In genomic region chr19:1452802-1453524, GRCh38 we compare ENCODE assay signal across 24 cellular contexts. TPM values are rescaled to one million over a fixed set of nuclear protein-coding genes. Genes with fewer than 3 reads are reported as not detected.
DNase-seq lines count a peak whose midpoint lies in the region; ATAC-seq, FAIRE-seq and TF ChIP-seq lines count a peak whose summit lies in the region.
"Had no signal": no experiment of that assay in that cellular context is flagged by ENCODE, and none has a peak within 500 bp of the region (broad histone marks: within the 10 kb centered on the region; RNA-seq: fewer than 3 reads in every experiment).

No MANE protein-coding gene starts in this region.

- FAIRE-seq in H1 (lab: Jason Lieb, UNC), result no peak

- H2BK15ac ChIP-seq in H1 (ENCODE audit: low read length), result 0 out of 2 replicates have a peak overlapping the region, but pooled peaks have one; percentile 99

- CTCF ChIA-PET in H1 (lab: Charles Lee; ENCODE audit: partially characterized antibody), result interaction anchor here (0.7 to 6.9 kb wide), 7 partner anchors 10 to 388 kb away, joined by 3 to 54 read pairs (median 3); no protein-coding TSS in a partner anchor

- no peak overlapping the region for H3K27ac ChIP-seq in H1 (ENCODE audit: low read depth, low read length)
- H3K27ac ChIP-seq: thoracic aorta, vagina had no signal

- H3K4me1 ChIP-seq in NT2/D1 (ENCODE audit: insufficient read depth, insufficient read length), result peaks cover 35% of the 10 kb centered on the region
- peaks cover 0 to 39% (median 29%) of the 10 kb centered on the region in 4 experiments; a peak in 6 of 7 replicates for H3K4me1 ChIP-seq in H1 (replicated peaks in 1 of 4; ENCODE audit: control insufficient read depth in 3 of 4, insufficient read depth in 4 of 4, low read length in 3 of 4)

- H3K27me3 ChIP-seq in NT2/D1 (ENCODE audit: insufficient read depth, insufficient read length) (peaks cover 78% of the 10 kb centered on the region), H1 (replicated peaks in 1 of 4; ENCODE audit: control insufficient read depth in 3 of 4, extremely low read depth in 1 of 4, insufficient read depth in 3 of 4, low read length in 3 of 4) (peaks cover 19 to 42% (median 40%) of the 10 kb centered on the region in 4 experiments)

- no peaks in the 10 kb centered on the region for H3K79me2 ChIP-seq in H1 (ENCODE audit: control insufficient read depth in 1 of 2, insufficient read depth in 2 of 2, low read length in 2 of 2)

- H2AFZ ChIP-seq in H1 (ENCODE audit: low read length), result no peak overlapping the region

- peak overlapping the region in 1 of 2 experiments; percentile 47; a peak in 3 of 4 replicates for H3K4me2 ChIP-seq in H1 (ENCODE audit: insufficient read depth in 1 of 2, low read depth in 2 of 2, low read length in 2 of 2)

- H2BK120ac ChIP-seq in H1 (replicated peaks; ENCODE audit: low read depth, low read length), result no peak overlapping the region

- H3K4me3 ChIP-seq in NT2/D1 (ENCODE audit: insufficient read length, low read depth) (peak overlapping the region; percentile 2), H1 (ENCODE audit: extremely low read depth in 1 of 4, insufficient read depth in 2 of 4, low read depth in 3 of 4, low read length in 4 of 4) (no peak overlapping the region)
- H3K4me3 ChIP-seq: sigmoid colon, vagina had no signal

- TF ChIP-seq EP300 in H1 (IDR thresholded peaks at IDR 0.05; ENCODE audit: borderline replicate concordance in 1 of 2, low read depth in 2 of 2, low read length in 2 of 2), result no peak

- peaks cover 10% of the 10 kb centered on the region in 2 experiments for H4K20me1 ChIP-seq in H1 (replicated peaks in 1 of 2; ENCODE audit: control insufficient read depth in 1 of 2, insufficient read depth in 2 of 2, low read length in 2 of 2)

- no peak overlapping the region for H3K14ac ChIP-seq in H1 (ENCODE audit: insufficient read length)

- POLR2A ChIA-PET in H1 (lab: Charles Lee; ENCODE audit: partially characterized antibody), result interaction anchor here (1.0 to 9.4 kb wide), 12 partner anchors 11 to 185 kb away, joined by 3 to 109 read pairs (median 5); partner anchors contain the start of genes FAM174C and REEP6

- peak overlapping the region; percentile 32 for H3K18ac ChIP-seq in H1 (ENCODE audit: extremely low read depth, low read length)

- peaks cover 4% of the 10 kb centered on the region; the same call in 1 of the 2 replicates for H3K23me2 ChIP-seq in H1 (ENCODE audit: low read depth, low read length)

- peak overlapping the region; percentile 73; the same call in 1 of the 2 replicates for H2BK5ac ChIP-seq in H1 (ENCODE audit: low read depth, low read length)

- H4K5ac ChIP-seq in H1 (ENCODE audit: insufficient read length, low read depth, low read length), result no peak overlapping the region

- 90% methylated on average over 21 of the region's 30 CpGs; no CpG with 5 or more reads in 1 of the 2 experiments for WGBS in H1 (ENCODE audit: extremely low coverage in 1 of 2, insufficient coverage in 1 of 2, insufficient read length in 1 of 2, insufficient replicate concordance in 2 of 2, low coverage in 1 of 2, low lambda C conversion rate in 2 of 2, missing lambda C conversion rate in 1 of 2), 2 experiments

- no peak for TF ChIP-seq CTCF in H1 (IDR thresholded peaks at IDR 0.05; ENCODE audit: control extremely low read depth in 1 of 3, insufficient read depth in 1 of 3, low read depth in 1 of 3, low read length in 3 of 3)

- no peak overlapping the region for H3K23ac ChIP-seq in H1 (ENCODE audit: insufficient read length)

- no peak for TF ChIP-seq POLR2A in H1 (IDR thresholded peaks at IDR 0.05; ENCODE audit: control extremely low read depth in 1 of 2, low read depth in 2 of 2, low read length in 2 of 2)

- DNase-seq in DMS 273 (lab: John Stamatoyannopoulos, UW; ENCODE audit: unreplicated experiment) (peak; percentile 60), DMS 273 treated with DMSO at 0.1 percent for 48 hours (lab: John Stamatoyannopoulos, UW) (no peak), NT2/D1 (ENCODE audit: low read depth, low spot score) (no peak), H1 (ENCODE audit: low read depth in 1 of 2, low spot score in 2 of 2) (no peak), sciatic nerve (ENCODE audit: low spot score) (no peak), inferior parietal cortex (ENCODE audit: extremely low spot score) (no peak), glomerular visceral epithelial cell (ENCODE audit: extremely low spot score) (no peak)
- DNase-seq: activated CD4-positive, alpha-beta T cell treated with anti-CD3 and anti-CD28 coated beads for 4 hours; activated effector memory CD4-positive, alpha-beta T cell treated with anti-CD3 and anti-CD28 coated beads, Interleukin-2, amount 50 U/mL, for 16 hours; activated T-cell treated with anti-CD3 and anti-CD28 coated beads, Interleukin-2, amount 50 U/mL, for 1 hour; DMS79; effector CD8-positive, alpha-beta T cell; GDM1; NCI-H1048; NCI-H187; NCI-H2171 treated with DMSO at 0.1 percent for 48 hours; NCI-H510A treated with DMSO at 0.1 percent for 48 hours; SHP77; sigmoid colon; stimulated activated CD4-positive, alpha-beta T cell treated with anti-CD3 and anti-CD28 coated beads, Interleukin-15, amount 100 ng/mL, for 24 hours; stimulated activated naive CD4-positive, alpha-beta T cell treated with Interleukin-2 at 50 U/mL for 16 hours had no signal

- no peak for TF ChIP-seq RAD21 in H1 (IDR thresholded peaks at IDR 0.05 in 1 of 2, conservative IDR thresholded peaks at IDR 0.05 in 1 of 2; ENCODE audit: low read depth in 2 of 2, low read length in 2 of 2)

- H2AK5ac ChIP-seq in H1 (ENCODE audit: low read depth, low read length), result no peak overlapping the region

- ATAC-seq in sciatic nerve, result peak; percentile 4
- no peak for ATAC-seq in HG03280 (IDR thresholded peaks at IDR 0.05; ENCODE audit: unreplicated experiment)

- peak overlapping the region; percentile 84; the same call in 1 of the 2 replicates for H2BK12ac ChIP-seq in H1 (ENCODE audit: low read depth, low read length)

- H3K9ac ChIP-seq in NT2/D1 (ENCODE audit: insufficient read length, low read depth) (no peak overlapping the region), H1 (replicated peaks in 1 of 4; ENCODE audit: extremely low read depth in 1 of 4, low read depth in 3 of 4, low read length in 3 of 4) (no peak overlapping the region)

- no peaks in the 10 kb centered on the region for H3K36me3 ChIP-seq in NT2/D1 (ENCODE audit: insufficient read depth, insufficient read length, low read length)
- no peaks in the 10 kb centered on the region; a peak in 1 of 8 replicates for H3K36me3 ChIP-seq in H1 (ENCODE audit: control insufficient read depth in 2 of 4, insufficient read depth in 4 of 4, low read length in 3 of 4)
- H3K36me3 ChIP-seq: sigmoid colon, thoracic aorta, vagina had no signal

- H4K8ac ChIP-seq in H1 (ENCODE audit: extremely low read depth, insufficient read depth, low read length), result 0 out of 2 replicates have a peak overlapping the region, but pooled peaks have one; percentile 62

- intact Hi-C loops in sciatic nerve (cut with DNase I), result no loop called here

- peak overlapping the region; percentile 86 for H4K91ac ChIP-seq in H1 (replicated peaks; ENCODE audit: insufficient read length, low read length)

- H3K79me1 ChIP-seq in H1 (ENCODE audit: low read depth, low read length), result no peaks in the 10 kb centered on the region; the same call in 1 of the 2 replicates

- no peaks in the 10 kb centered on the region for H3K9me3 ChIP-seq in NT2/D1 (ENCODE audit: insufficient read depth, low read length)
- H3K9me3 ChIP-seq in H1 (ENCODE audit: insufficient read depth in 2 of 2, low read depth in 1 of 2, low read length in 1 of 2), result no peaks in the 10 kb centered on the region
- H3K9me3 ChIP-seq: sigmoid colon, thoracic aorta, vagina had no signal

- H2BK20ac ChIP-seq in H1 (ENCODE audit: low read length), result peak overlapping the region; percentile 93; the same call in 1 of the 2 replicates

- no peak overlapping the region for H3K56ac ChIP-seq in H1 (replicated peaks; ENCODE audit: insufficient read length, low read depth, low read length)

- H3K4ac ChIP-seq in H1 (replicated peaks; ENCODE audit: insufficient read length, low read depth, low read length), result peak overlapping the region; percentile 89

RNA-seq across cellular contexts. Expression of gene APC2, which starts 3.0 kb away (rescaled TPM):
- 3.7 and 4.1 TPM in 2 replicates for total RNA-seq in H1 (2021; fragmentation: NEBNext Ultra II Directional; extraction: Animal tissue kit (Norgen Biotek cat#: 25700))
- 1.3 and 3.3 TPM in 2 replicates for polyA plus RNA-seq in H1 (2011; rRNA removed)
- polyA plus RNA-seq in H1 (2011; cell fraction: cytosol; rRNA removed), result 3.6 TPM
- 12.1 TPM for polyA plus RNA-seq in H1 (2011; cell fraction: nucleus; rRNA removed)
- 1.2 to 2.5 TPM (median 1.6 TPM) in 4 replicates for polyA plus RNA-seq in H1 (2012, experiment 1 of 2)
- polyA plus RNA-seq in H1 (2012, experiment 2 of 2), result 0.91 TPM
- polyA plus RNA-seq in H1 (2013, experiment 1 of 2), result 0.39 TPM
- 0.31 TPM for polyA plus RNA-seq in H1 (2013, experiment 2 of 2)
- polyA minus RNA-seq in H1 (2011; rRNA and poly(A)+ RNA removed), result 3.3 and 4.3 TPM in 2 replicates
- 7.2 TPM for polyA minus RNA-seq in H1 (2011; cell fraction: cytosol; rRNA and poly(A)+ RNA removed)
- polyA minus RNA-seq in H1 (2011; cell fraction: nucleus; rRNA and poly(A)+ RNA removed), result 16.9 TPM
- 6.0 TPM for total RNA-seq in sciatic nerve

RNA-seq across cellular contexts. Expression of gene RPS15, which starts 14.8 kb away (rescaled TPM):
- total RNA-seq in H1 (2021; fragmentation: NEBNext Ultra II Directional; extraction: Animal tissue kit (Norgen Biotek cat#: 25700)), result 1,562 and 1,589 TPM in 2 replicates
- 3,890 and 4,770 TPM in 2 replicates for polyA plus RNA-seq in H1 (2011; rRNA removed)
- 4,361 TPM for polyA plus RNA-seq in H1 (2011; cell fraction: cytosol; rRNA removed)
- polyA plus RNA-seq in H1 (2011; cell fraction: nucleus; rRNA removed), result 2,705 TPM
- 2,291 to 3,052 TPM (median 2,740 TPM) in 4 replicates for polyA plus RNA-seq in H1 (2012, experiment 1 of 2)
- 8,937 TPM for polyA plus RNA-seq in H1 (2012, experiment 2 of 2)
- 2,700 TPM for polyA plus RNA-seq in H1 (2013, experiment 1 of 2)
- 2,703 TPM for polyA plus RNA-seq in H1 (2013, experiment 2 of 2)
- polyA minus RNA-seq in H1 (2011; rRNA and poly(A)+ RNA removed), result 313 and 344 TPM in 2 replicates
- polyA minus RNA-seq in H1 (2011; cell fraction: cytosol; rRNA and poly(A)+ RNA removed), result 991 TPM
- 590 TPM for polyA minus RNA-seq in H1 (2011; cell fraction: nucleus; rRNA and poly(A)+ RNA removed)
- 753 TPM for total RNA-seq in sciatic nerve

RNA-seq across cellular contexts. Expression of gene C19orf25, which starts 26.1 kb away (rescaled TPM):
- 41.3 and 41.4 TPM in 2 replicates for total RNA-seq in H1 (2021; fragmentation: NEBNext Ultra II Directional; extraction: Animal tissue kit (Norgen Biotek cat#: 25700))
- 67.4 and 92.2 TPM in 2 replicates for polyA plus RNA-seq in H1 (2011; rRNA removed)
- 63.6 TPM for polyA plus RNA-seq in H1 (2011; cell fraction: cytosol; rRNA removed)
- 64.5 TPM for polyA plus RNA-seq in H1 (2011; cell fraction: nucleus; rRNA removed)
- polyA plus RNA-seq in H1 (2012, experiment 1 of 2), result 25.3 to 39.5 TPM (median 37.9 TPM) in 4 replicates
- 36.7 TPM for polyA plus RNA-seq in H1 (2012, experiment 2 of 2)
- 39.5 TPM for polyA plus RNA-seq in H1 (2013, experiment 1 of 2)
- polyA plus RNA-seq in H1 (2013, experiment 2 of 2), result 40.6 TPM
- 12.2 and 15.1 TPM in 2 replicates for polyA minus RNA-seq in H1 (2011; rRNA and poly(A)+ RNA removed)
- polyA minus RNA-seq in H1 (2011; cell fraction: cytosol; rRNA and poly(A)+ RNA removed), result 22.1 TPM
- polyA minus RNA-seq in H1 (2011; cell fraction: nucleus; rRNA and poly(A)+ RNA removed), result 35.7 TPM
- total RNA-seq in sciatic nerve, result 22.1 TPM

RNA-seq across cellular contexts. Expression of gene PCSK4, which starts 37.2 kb away (rescaled TPM):
- total RNA-seq in H1 (2021; fragmentation: NEBNext Ultra II Directional; extraction: Animal tissue kit (Norgen Biotek cat#: 25700)), result 9.7 and 9.8 TPM in 2 replicates
- polyA plus RNA-seq in H1 (2011; rRNA removed), result 10.7 and 18.3 TPM in 2 replicates
- polyA plus RNA-seq in H1 (2011; cell fraction: cytosol; rRNA removed), result 13.4 TPM
- polyA plus RNA-seq in H1 (2011; cell fraction: nucleus; rRNA removed), result 104 TPM
- polyA plus RNA-seq in H1 (2012, experiment 1 of 2), result 7.7 to 16.1 TPM (median 11.6 TPM) in 4 replicates
- polyA plus RNA-seq in H1 (2012, experiment 2 of 2), result 5.0 TPM
- polyA plus RNA-seq in H1 (2013, experiment 1 of 2), result 8.5 TPM
- polyA plus RNA-seq in H1 (2013, experiment 2 of 2), result 5.6 TPM
- polyA minus RNA-seq in H1 (2011; rRNA and poly(A)+ RNA removed), result 1.6 and 1.9 TPM in 2 replicates
- 8.1 TPM for polyA minus RNA-seq in H1 (2011; cell fraction: cytosol; rRNA and poly(A)+ RNA removed)
- polyA minus RNA-seq in H1 (2011; cell fraction: nucleus; rRNA and poly(A)+ RNA removed), result 14.3 TPM
- 2.5 TPM for total RNA-seq in sciatic nerve

RNA-seq across cellular contexts. Expression of gene REEP6, which starts 38.0 kb away (rescaled TPM):
- 12.6 and 13.4 TPM in 2 replicates for total RNA-seq in H1 (2021; fragmentation: NEBNext Ultra II Directional; extraction: Animal tissue kit (Norgen Biotek cat#: 25700))
- 20.7 and 31.4 TPM in 2 replicates for polyA plus RNA-seq in H1 (2011; rRNA removed)
- 12.6 TPM for polyA plus RNA-seq in H1 (2011; cell fraction: cytosol; rRNA removed)
- polyA plus RNA-seq in H1 (2011; cell fraction: nucleus; rRNA removed), result 14.4 TPM
- polyA plus RNA-seq in H1 (2012, experiment 1 of 2), result 8.7 to 19.5 TPM (median 15.4 TPM) in 4 replicates
- polyA plus RNA-seq in H1 (2012, experiment 2 of 2), result 12.8 TPM
- 17.9 TPM for polyA plus RNA-seq in H1 (2013, experiment 1 of 2)
- polyA plus RNA-seq in H1 (2013, experiment 2 of 2), result 25.1 TPM
- polyA minus RNA-seq in H1 (2011; rRNA and poly(A)+ RNA removed), result 4.2 and 5.5 TPM in 2 replicates
- polyA minus RNA-seq in H1 (2011; cell fraction: cytosol; rRNA and poly(A)+ RNA removed), result 13.8 TPM
- 6.6 TPM for polyA minus RNA-seq in H1 (2011; cell fraction: nucleus; rRNA and poly(A)+ RNA removed)
- 3.9 TPM for total RNA-seq in sciatic nerve
